22 cellular contexts compared by ENCODE assay signal in the genomic region with DNA sequence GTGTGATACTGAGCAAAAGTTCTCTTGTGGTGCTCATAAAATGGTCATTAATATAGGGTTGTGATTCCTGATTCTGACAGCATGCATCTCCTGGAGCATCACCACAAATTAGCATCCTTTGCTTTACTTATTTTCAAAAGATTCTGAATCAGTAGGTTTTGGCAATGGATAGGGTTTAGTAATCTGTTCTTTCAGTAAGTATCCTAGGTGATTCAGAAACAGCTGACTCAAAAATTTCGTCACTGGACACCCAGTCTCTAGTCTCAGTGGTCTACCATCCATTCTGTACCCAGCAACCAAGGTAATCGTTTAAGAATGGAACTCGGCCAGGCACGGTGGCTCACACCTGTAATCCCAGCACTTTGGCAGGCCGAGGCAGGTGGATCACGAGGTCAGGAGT. TPM values are rescaled to one million over a fixed set of nuclear protein-coding genes. Genes with fewer than 3 reads are reported as not detected.
"Had no signal": no experiment of that assay in that cellular context is flagged by ENCODE, and none has a peak within 500 bp of the region (broad histone marks: within the 10 kb centered on the region; RNA-seq: fewer than 3 reads in every experiment).

No MANE protein-coding gene starts in this region.

- H3K27me3 ChIP-seq: esophagus squamous epithelium, neutrophil, right lobe of liver, testis had no signal

- H3K4me3 ChIP-seq: esophagus squamous epithelium, lower lobe of right lung, pancreas, right lobe of liver, smooth muscle cell, testis had no signal

- H3K9me3 ChIP-seq: esophagus squamous epithelium, lower lobe of right lung, neutrophil, pancreas, right lobe of liver, testis had no signal

- H3K4me1 ChIP-seq: esophagus squamous epithelium, lower lobe of right lung, pancreas, right lobe of liver, testis had no signal

- H3K4me2 ChIP-seq: smooth muscle cell had no signal

- H3K36me3 ChIP-seq: esophagus squamous epithelium, lower lobe of right lung, neutrophil, pancreas, right lobe of liver had no signal

- DNase-seq: activated CD4-positive, alpha-beta T cell treated with anti-CD3 and anti-CD28 coated beads, Interleukin-2, amount 50 U/mL, for 4 hours; activated gamma-delta T cell treated with Interleukin-2 at 50 U/mL for 16 hours; amniotic stem cell; cortex of kidney; effector CD4-positive, alpha-beta T cell; esophagus squamous epithelium; foreskin melanocyte; glutamatergic neuron; hippocampal formation; lower lobe of right lung; pancreas; right lobe of liver; stimulated activated CD4-positive, alpha-beta T cell treated with anti-CD3 and anti-CD28 coated beads, Interleukin-4, amount 100 ng/mL, for 1 hour; stimulated activated naive CD8-positive, alpha-beta T cell treated with anti-CD3 and anti-CD28 coated beads, Interleukin-15, amount 100 ng/mL, for 72 hours; testis had no signal

- H3K27ac ChIP-seq: esophagus squamous epithelium, lower lobe of right lung, neutrophil, pancreas, right lobe of liver, testis had no signal

- ATAC-seq: lower lobe of right lung; natural killer cell treated with Interleukin-12 subunit alpha and Interleukin-12 subunit beta and Interleukin-15 and Interleukin-18, amount 100 ng/mL, for 72 hours; pancreas; right lobe of liver; stimulated activated naive CD8-positive, alpha-beta T cell treated with anti-CD3 and anti-CD28 coated beads, Interleukin-15, amount 100 ng/mL, for 72 hours had no signal

RNA-seq across cellular contexts. Expression of a gene that starts 4.1 kb away (rescaled TPM):
- total RNA-seq: activated CD8-positive, alpha-beta memory T cell treated with anti-CD3 and anti-CD28 coated beads for 36 hours; esophagus squamous epithelium; lower lobe of right lung; natural killer cell treated with Interleukin-12 subunit alpha and Interleukin-12 subunit beta and Interleukin-15 and Interleukin-18, amount 100 ng/mL, for 72 hours; pancreas; pulmonary artery endothelial cell; right lobe of liver; smooth muscle cell; T-helper 2 cell treated with Interferon-gamma antibody and Interleukin-4, amounts not matched to agents 100 ng/mL and 5 ng/mL, for 36 hours had no signal
- polyA plus RNA-seq: keratinocyte, pancreas, smooth muscle cell had no signal
